In genomic region chrX:154730271-154730883, GRCh38 we compare ENCODE assay signal across 9 cellular contexts. TPM values are rescaled to one million over a fixed set of nuclear protein-coding genes. Genes with fewer than 3 reads are reported as not detected.
DNase-seq lines count a peak whose midpoint lies in the region; ATAC-seq and TF ChIP-seq lines count a peak whose summit lies in the region.
"Had no signal": no experiment of that assay in that cellular context is flagged by ENCODE, and none has a peak within 500 bp of the region (broad histone marks: within the 10 kb centered on the region; RNA-seq: fewer than 3 reads in every experiment).

No MANE protein-coding gene starts in this region.

- H3K4me3 ChIP-seq in tibial artery: no peak overlapping the region

- H3K36me3 ChIP-seq in tibial artery: no peaks in the 10 kb centered on the region

- DNase-seq in NCI-H1105 treated with DMSO at 0.1 percent for 48 hours (lab: John Stamatoyannopoulos, UW) (peak; percentile 14), NCI-H1105 (lab: John Stamatoyannopoulos, UW) (no peak), caudate nucleus (lab: John Stamatoyannopoulos, UW) (no peak), left lobe of liver (ENCODE audit: low spot score) (peak; percentile 81), tibial artery (no peak), GM19238 (ENCODE audit: insufficient read length, low spot score) (no peak), NCI-H2029 treated with DMSO at 0.1 percent for 48 hours (lab: John Stamatoyannopoulos, UW) (no peak)
- DNase-seq in stimulated activated naive CD8-positive, alpha-beta T cell treated with anti-CD3 and anti-CD28 coated beads, Interleukin-15, Interleukin-2, amounts not matched to agents 100 U/mL and 50 U/mL, for 24 hours: no peak
- DNase-seq: Kasumi-1 had no signal

- H3K27ac ChIP-seq in caudate nucleus (ENCODE audit: low read depth, low read length) (peak overlapping the region; percentile 2), tibial artery (peak overlapping the region; percentile 33 to 65)

- H3K4me1 ChIP-seq in tibial artery: peaks cover 0 to 90% (median 43%) of the 10 kb centered on the region in 4 donors

- no peak for TF ChIP-seq CTCF in tibial artery (IDR thresholded peaks at IDR 0.05)

- H3K27me3 ChIP-seq in tibial artery: no peaks in the 10 kb centered on the region

- intact Hi-C loops in tibial artery (cut with DNase I; ENCODE audit: low total_unique reads): no loop called here

- no peaks in the 10 kb centered on the region for H3K9me3 ChIP-seq in tibial artery

- ATAC-seq in left lobe of liver: peak; percentile 83
- no peak for ATAC-seq in stimulated activated naive CD8-positive, alpha-beta T cell treated with anti-CD3 and anti-CD28 coated beads, Interleukin-15, Interleukin-2, amounts not matched to agents 100 U/mL and 50 U/mL, for 24 hours

RNA-seq across cellular contexts. Expression of gene GAB3, which starts 20.5 kb away (rescaled TPM):
- 0.73 TPM for total RNA-seq in left lobe of liver

RNA-seq across cellular contexts. Expression of gene DKC1, which starts 32.3 kb away (rescaled TPM):
- 9.6 TPM for total RNA-seq in left lobe of liver

Comparison
In these comparisons a context has a peak if more than half of its experiments do, and no peak if none do; other contexts are left out.
1. DNase-seq: peak in NCI-H1105 treated with DMSO at 0.1 percent for 48 hours (single experiment) and left lobe of liver (single experiment); none in NCI-H1105 (single experiment), caudate nucleus (0 of 61), tibial artery (0 of 2), GM19238 (single experiment), NCI-H2029 treated with DMSO at 0.1 percent for 48 hours (single experiment) and stimulated activated naive CD8-positive, alpha-beta T cell treated with anti-CD3 and anti-CD28 coated beads, Interleukin-15, Interleukin-2, amounts not matched to agents 100 U/mL and 50 U/mL, for 24 hours (single experiment).